ENCODE assay signal across 16 cellular contexts in the genomic region with DNA sequence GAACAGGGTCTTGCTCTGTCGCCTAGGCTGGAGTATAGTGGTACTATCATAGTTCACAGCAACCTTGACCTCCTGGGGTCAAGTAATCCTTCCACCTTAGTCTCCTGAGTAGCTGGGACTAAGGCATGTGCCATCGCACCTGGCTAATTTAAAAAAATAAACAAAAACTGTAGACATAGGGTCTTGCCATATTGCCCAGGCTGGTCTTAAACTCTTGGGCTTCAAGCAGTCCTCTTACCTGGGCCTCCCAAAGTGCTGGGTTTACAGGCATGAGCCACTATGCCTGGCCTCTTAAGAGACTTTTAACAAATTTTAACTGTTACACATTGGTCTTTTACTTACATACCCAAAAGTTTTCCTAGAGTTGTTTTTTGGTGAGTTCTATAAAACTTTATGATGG. TPM values are rescaled to one million over a fixed set of nuclear protein-coding genes. Genes with fewer than 3 reads are reported as not detected.
DNase-seq lines count a peak whose midpoint lies in the region; ATAC-seq, FAIRE-seq and TF ChIP-seq lines count a peak whose summit lies in the region.
"Had no signal": no experiment of that assay in that cellular context is flagged by ENCODE, and none has a peak within 500 bp of the region (broad histone marks: within the 10 kb centered on the region; RNA-seq: fewer than 3 reads in every experiment).

No MANE protein-coding gene starts in this region.

- H3K27ac ChIP-seq in HEK293 (ENCODE audit: extremely low read depth, low read depth, low read length) (no peak overlapping the region), SU-DHL-6 (ENCODE audit: low read depth, low read length) (no peak overlapping the region), H1 (ENCODE audit: low read depth, low read length) (no peak overlapping the region)

- H2AK5ac ChIP-seq in H1 (ENCODE audit: low read depth, low read length): no peak overlapping the region

- H3K36me3 ChIP-seq in HEK293 (ENCODE audit: control insufficient read depth in 2 of 2, insufficient read depth in 1 of 2, low read length in 2 of 2): no peaks in the 10 kb centered on the region
- no peaks in the 10 kb centered on the region for H3K36me3 ChIP-seq in SU-DHL-6 (ENCODE audit: low read length)
- H3K36me3 ChIP-seq in H1 (ENCODE audit: control insufficient read depth in 2 of 4, insufficient read depth in 4 of 4, low read length in 3 of 4): no peaks in the 10 kb centered on the region
- H3K36me3 ChIP-seq: BE2C, HAP-1 had no signal

- H2AFZ ChIP-seq in SU-DHL-6 (ENCODE audit: low read depth, low read length, severe bottlenecking): no peak overlapping the region
- H2AFZ ChIP-seq in H1 (ENCODE audit: low read length): no peak overlapping the region

- POLR2A ChIA-PET in HEK293 (lab: Yijun Ruan, JAX) (no interaction called here), H1 (lab: Charles Lee; ENCODE audit: partially characterized antibody) (no interaction called here)

- H3K9ac ChIP-seq in SU-DHL-6 (ENCODE audit: low read length): no peak overlapping the region
- no peak overlapping the region for H3K9ac ChIP-seq in H1 (replicated peaks in 1 of 4; ENCODE audit: extremely low read depth in 1 of 4, low read depth in 3 of 4, low read length in 3 of 4)

- no peak overlapping the region for H2BK120ac ChIP-seq in H1 (replicated peaks; ENCODE audit: low read depth, low read length)

- no peak overlapping the region for H4K8ac ChIP-seq in H1 (ENCODE audit: extremely low read depth, insufficient read depth, low read length)

- H3K14ac ChIP-seq in H1 (ENCODE audit: insufficient read length): no peak overlapping the region

- no peaks in the 10 kb centered on the region for H3K27me3 ChIP-seq in SU-DHL-6 (ENCODE audit: low read length)
- no peaks in the 10 kb centered on the region for H3K27me3 ChIP-seq in H1 (replicated peaks in 1 of 4; ENCODE audit: control insufficient read depth in 3 of 4, extremely low read depth in 1 of 4, insufficient read depth in 3 of 4, low read length in 3 of 4)
- H3K27me3 ChIP-seq: BE2C had no signal

- no peak overlapping the region for H2BK12ac ChIP-seq in H1 (ENCODE audit: low read depth, low read length)

- FAIRE-seq in H1 (lab: Jason Lieb, UNC): no peak
- FAIRE-seq: D721Med, GM12892, GM18507 had no signal

- H2BK15ac ChIP-seq in H1 (ENCODE audit: low read length): no peak overlapping the region

- ATAC-seq in GM18520 (IDR thresholded peaks at IDR 0.05; ENCODE audit: unreplicated experiment): no peak

- CTCF ChIA-PET in HEK293 (lab: Yijun Ruan, JAX): no interaction called here
- CTCF ChIA-PET in H1 (lab: Charles Lee; ENCODE audit: partially characterized antibody): no interaction called here

- no peak overlapping the region for H3K23ac ChIP-seq in H1 (ENCODE audit: insufficient read length)

- H3K9me3 ChIP-seq in HEK293 (ENCODE audit: control insufficient read depth, insufficient read depth, low read depth, low read length) (no peaks in the 10 kb centered on the region), SU-DHL-6 (ENCODE audit: insufficient read depth, low read length) (no peaks in the 10 kb centered on the region), H1 (ENCODE audit: insufficient read depth in 2 of 2, low read depth in 1 of 2, low read length in 1 of 2) (no peaks in the 10 kb centered on the region)
- H3K9me3 ChIP-seq: BE2C, HAP-1 had no signal

- peaks cover 2% of the 10 kb centered on the region; the same call in 1 of the 2 replicates for H3K79me1 ChIP-seq in H1 (ENCODE audit: low read depth, low read length)

- H4K5ac ChIP-seq in H1 (ENCODE audit: insufficient read length, low read depth, low read length): no peak overlapping the region

- H3K23me2 ChIP-seq in H1 (ENCODE audit: low read depth, low read length): no peaks in the 10 kb centered on the region

- TF ChIP-seq EP300 in H1 (IDR thresholded peaks at IDR 0.05; ENCODE audit: borderline replicate concordance in 1 of 2, low read depth in 2 of 2, low read length in 2 of 2): no peak

- H2BK5ac ChIP-seq in H1 (ENCODE audit: low read depth, low read length): no peak overlapping the region

- no peak overlapping the region for H3K18ac ChIP-seq in H1 (ENCODE audit: extremely low read depth, low read length)

- no peak for TF ChIP-seq POLR2A in H1 (IDR thresholded peaks at IDR 0.05; ENCODE audit: control extremely low read depth in 1 of 2, low read depth in 2 of 2, low read length in 2 of 2)

- TF ChIP-seq CTCF in HEK293 (tag by site-specific recombination; IDR thresholded peaks at IDR 0.05) (no peak), SU-DHL-6 (IDR thresholded peaks at IDR 0.05; ENCODE audit: insufficient read depth, low read length, poor library complexity, severe bottlenecking) (no peak), H1 (IDR thresholded peaks at IDR 0.05; ENCODE audit: control extremely low read depth in 1 of 3, insufficient read depth in 1 of 3, low read depth in 1 of 3, low read length in 3 of 3) (no peak)

- no peak overlapping the region for H3K4ac ChIP-seq in H1 (replicated peaks; ENCODE audit: insufficient read length, low read depth, low read length)

- no peaks in the 10 kb centered on the region for H3K9me2 ChIP-seq in SU-DHL-6 (replicated peaks; ENCODE audit: insufficient read depth, low read length)

- no peak overlapping the region for H4K91ac ChIP-seq in H1 (replicated peaks; ENCODE audit: insufficient read length, low read length)

- H3K4me2 ChIP-seq in SU-DHL-6 (ENCODE audit: low read depth, low read length, poor library complexity, severe bottlenecking): peak overlapping the region; percentile 4
- H3K4me2 ChIP-seq in H1 (ENCODE audit: insufficient read depth in 1 of 2, low read depth in 2 of 2, low read length in 2 of 2): no peak overlapping the region

- no peak for TF ChIP-seq RAD21 in H1 (IDR thresholded peaks at IDR 0.05 in 1 of 2, conservative IDR thresholded peaks at IDR 0.05 in 1 of 2; ENCODE audit: low read depth in 2 of 2, low read length in 2 of 2)

- WGBS in H1 (ENCODE audit: extremely low coverage in 1 of 2, insufficient coverage in 1 of 2, insufficient read length in 1 of 2, insufficient replicate concordance in 2 of 2, low coverage in 1 of 2, low lambda C conversion rate in 2 of 2, missing lambda C conversion rate in 1 of 2), 2 experiments: 92% methylated on average over 2 of the region's 2 CpGs; no CpG with 5 or more reads in 1 of the 2 experiments

- H3K4me3 ChIP-seq in HEK293 (ENCODE audit: low read depth, low read length) (no peak overlapping the region), SU-DHL-6 (ENCODE audit: insufficient read depth, low read length, poor library complexity, severe bottlenecking) (no peak overlapping the region), H1 (ENCODE audit: extremely low read depth in 1 of 4, insufficient read depth in 2 of 4, low read depth in 3 of 4, low read length in 4 of 4) (no peak overlapping the region)
- H3K4me3 ChIP-seq: HAP-1 had no signal

- H4K20me1 ChIP-seq in SU-DHL-6 (ENCODE audit: low read depth, low read length) (peaks cover 91% of the 10 kb centered on the region), H1 (replicated peaks in 1 of 2; ENCODE audit: control insufficient read depth in 1 of 2, insufficient read depth in 2 of 2, low read length in 2 of 2) (peaks cover 8 to 12% of the 10 kb centered on the region in 2 experiments)

- peaks cover 16% of the 10 kb centered on the region for H3K4me1 ChIP-seq in HEK293 (ENCODE audit: control insufficient read depth, insufficient read depth, low read length)
- peaks cover 2 to 7% (median 4%) of the 10 kb centered on the region in 4 experiments; a peak in 5 of 7 replicates for H3K4me1 ChIP-seq in H1 (replicated peaks in 1 of 4; ENCODE audit: control insufficient read depth in 3 of 4, insufficient read depth in 4 of 4, low read length in 3 of 4)
- H3K4me1 ChIP-seq: BE2C had no signal

- peaks cover 100% of the 10 kb centered on the region for H3K79me2 ChIP-seq in SU-DHL-6 (ENCODE audit: insufficient read depth, low read length)
- peaks cover 38 to 99% of the 10 kb centered on the region in 2 experiments for H3K79me2 ChIP-seq in H1 (ENCODE audit: control insufficient read depth in 1 of 2, insufficient read depth in 2 of 2, low read length in 2 of 2)

- no peak overlapping the region for H2BK20ac ChIP-seq in H1 (ENCODE audit: low read length)

- DNase-seq in H1 (ENCODE audit: low read depth in 1 of 2, low spot score in 2 of 2) (no peak), medulla oblongata (ENCODE audit: extremely low spot score) (no peak), NCI-H510A treated with DMSO at 0.1 percent for 48 hours (lab: John Stamatoyannopoulos, UW) (no peak)
- DNase-seq: ACHN; BE2C; C1 segment of cervical spinal cord; CD4-positive, CD25-positive, alpha-beta regulatory T cell; CD8-positive, alpha-beta memory T cell; COR-L47 had no signal

- H3K56ac ChIP-seq in H1 (replicated peaks; ENCODE audit: insufficient read length, low read depth, low read length): no peak overlapping the region

- H3F3A ChIP-seq in SU-DHL-6 (ENCODE audit: insufficient read depth): peaks cover 29% of the 10 kb centered on the region

TF ChIP-seq in HEK293, 187 proteins besides CTCF, POLR2A, EP300 and RAD21 (continues in another document):
- TF ChIP-seq KLF16 (tag by site-specific recombination; IDR thresholded peaks at IDR 0.05): no peak
- peak; percentile 67; the same call in 1 of the 2 replicates for TF ChIP-seq ZNF121 (tag by site-specific recombination; IDR thresholded peaks at IDR 0.05)

TF ChIP-seq in H1, 55 proteins besides CTCF, POLR2A, EP300 and RAD21:
- no peak for TF ChIP-seq SP1 (IDR thresholded peaks at IDR 0.05; ENCODE audit: low read depth, low read length)
- TF ChIP-seq TAF1 (IDR thresholded peaks at IDR 0.05; ENCODE audit: low read depth, low read length): no peak
- TF ChIP-seq CTBP2 (IDR thresholded peaks at IDR 0.05; ENCODE audit: borderline replicate concordance, insufficient read depth, insufficient read length, low read length): no peak
- TF ChIP-seq CBX5 (IDR thresholded peaks at IDR 0.05; ENCODE audit: low read depth, low read length): no peak
- TF ChIP-seq TCF12 (IDR thresholded peaks at IDR 0.05; ENCODE audit: low read depth, low read length): no peak
- 0 out of 2 replicates have a peak, but pooled peaks have one; percentile 16 for TF ChIP-seq KDM1A (IDR thresholded peaks at IDR 0.05; ENCODE audit: borderline replicate concordance, low read length)
- TF ChIP-seq CHD2 (IDR thresholded peaks at IDR 0.05; ENCODE audit: low read length): no peak

RNA-seq across cellular contexts. Expression of a gene that starts 12.4 kb away (rescaled TPM):
- 69.7 and 75.6 TPM in 2 replicates for total RNA-seq in H1 (2021; fragmentation: NEBNext Ultra II Directional; extraction: Animal tissue kit (Norgen Biotek cat#: 25700))
- 4.8 and 8.6 TPM in 2 replicates for polyA plus RNA-seq in H1 (2011; rRNA removed)
- polyA plus RNA-seq in H1 (2011; cell fraction: cytosol; rRNA removed): 15.7 TPM
- 5.1 TPM for polyA plus RNA-seq in H1 (2011; cell fraction: nucleus; rRNA removed)
- 14.1 to 33.7 TPM (median 18.2 TPM) in 4 replicates for polyA plus RNA-seq in H1 (2012, experiment 1 of 2)
- polyA plus RNA-seq in H1 (2012, experiment 2 of 2): 1.8 TPM
- polyA plus RNA-seq in H1 (2013, experiment 1 of 2): 43.2 TPM
- 41.9 TPM for polyA plus RNA-seq in H1 (2013, experiment 2 of 2)
- 10.9 and 15.9 TPM in 2 replicates for polyA minus RNA-seq in H1 (2011; rRNA and poly(A)+ RNA removed)
- polyA minus RNA-seq in H1 (2011; cell fraction: cytosol; rRNA and poly(A)+ RNA removed): 18.2 TPM
- 54.4 TPM for polyA minus RNA-seq in H1 (2011; cell fraction: nucleus; rRNA and poly(A)+ RNA removed)
